In the genomic region with DNA sequence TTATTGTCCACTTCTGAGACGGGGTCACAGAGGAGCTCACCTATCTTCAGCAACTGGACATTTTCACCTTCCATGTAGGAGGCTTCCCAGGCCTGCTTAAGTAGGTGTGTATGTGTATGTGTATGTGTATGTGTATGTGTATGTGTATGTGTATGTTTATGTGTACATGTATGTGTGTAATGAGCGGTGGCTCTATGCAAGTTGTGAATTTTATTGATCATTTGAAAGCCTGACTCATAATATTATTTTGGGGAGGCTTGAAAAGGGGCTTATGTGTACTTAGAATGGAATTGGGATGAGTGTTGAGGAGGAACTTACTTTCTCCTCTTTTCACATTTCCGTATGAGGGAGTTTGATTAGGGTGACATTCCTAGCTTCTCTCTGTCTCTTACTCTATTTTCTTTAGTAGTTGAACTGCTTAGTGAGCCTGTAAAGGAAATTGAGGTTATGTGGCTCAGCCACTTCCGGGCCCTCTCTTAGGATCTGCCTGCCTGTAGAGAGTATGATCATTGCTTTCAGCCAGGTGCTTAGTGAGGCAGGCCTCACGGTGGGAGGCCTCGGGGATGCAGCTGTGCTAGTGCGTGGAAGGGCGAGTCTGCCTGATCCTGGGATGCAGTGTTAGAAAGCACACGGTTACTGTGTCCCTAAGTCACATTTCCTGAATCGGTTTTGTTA, we compare ENCODE assay signal across 7 cellular contexts.
DNase-seq lines count a peak whose midpoint lies in the region; ATAC-seq and TF ChIP-seq lines count a peak whose summit lies in the region.

No MANE protein-coding gene starts in this region.

- TF ChIP-seq POLR2A in GM19193 (IDR thresholded peaks at IDR 0.05; ENCODE audit: extremely low read depth, insufficient read depth, insufficient read length): peak; percentile 52

- ATAC-seq in HG02970 (IDR thresholded peaks at IDR 0.05; ENCODE audit: low FRiP score, unreplicated experiment): peak; percentile 60

- DNase-seq in NOMO-1 treated with DMSO at 0.1 percent for 48 hours (lab: John Stamatoyannopoulos, UW; ENCODE audit: unreplicated experiment) (peak; percentile 62), DMS114 treated with DMSO at 0.1 percent for 48 hours (lab: John Stamatoyannopoulos, UW; ENCODE audit: unreplicated experiment) (no peak), hypothalamus (lab: John Stamatoyannopoulos, UW) (no peak)
- DNase-seq in activated effector memory CD4-positive, alpha-beta T cell treated with Interleukin-2 at 50 U/mL for 16 hours: peak; percentile 64
- DNase-seq in stimulated activated CD4-positive, alpha-beta T cell treated with anti-CD3 and anti-CD28 coated beads, TNF-alpha, amount 100 ng/mL, for 4 hours (ENCODE audit: low read depth in 3 of 3): peak in 2 of 3 experiments; percentile 38 to 51

Comparison
In these comparisons a context has a peak if more than half of its experiments do, and no peak if none do; other contexts are left out.
1. DNase-seq: peak in NOMO-1 treated with DMSO at 0.1 percent for 48 hours (single experiment), activated effector memory CD4-positive, alpha-beta T cell treated with Interleukin-2 at 50 U/mL for 16 hours (single experiment) and stimulated activated CD4-positive, alpha-beta T cell treated with anti-CD3 and anti-CD28 coated beads, TNF-alpha, amount 100 ng/mL, for 4 hours (2 of 3); none in DMS114 treated with DMSO at 0.1 percent for 48 hours (single experiment) and hypothalamus (0 of 51).